15 cellular contexts compared by ENCODE assay signal in the genomic region with DNA sequence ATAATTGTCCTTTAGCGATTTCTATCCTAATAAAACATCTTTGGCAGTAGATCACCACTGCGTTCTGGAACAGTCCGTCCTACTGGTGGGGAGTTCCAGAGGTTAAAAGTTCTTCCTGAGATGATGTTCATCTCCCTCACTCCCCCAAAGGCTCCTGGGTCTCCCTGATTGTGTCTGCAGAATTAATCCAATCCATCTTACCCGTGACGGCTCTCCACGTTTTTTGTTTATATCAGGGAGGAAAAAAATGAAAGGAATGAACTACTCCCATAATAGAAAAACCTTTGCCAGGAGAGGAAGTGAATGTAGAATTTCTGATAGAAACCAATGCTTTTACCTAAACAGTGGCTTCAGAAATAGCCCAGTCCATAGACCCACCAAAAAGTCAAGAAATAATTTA.
DNase-seq lines count a peak whose midpoint lies in the region; ATAC-seq and TF ChIP-seq lines count a peak whose summit lies in the region.
"Had no signal": no experiment of that assay in that cellular context is flagged by ENCODE, and none has a peak within 500 bp of the region (broad histone marks: within the 10 kb centered on the region; RNA-seq: fewer than 3 reads in every experiment).

No MANE protein-coding gene starts in this region.

- H3K79me2 ChIP-seq in fibroblast of lung (ENCODE audit: control insufficient read depth, insufficient read depth, low read length), result no peaks in the 10 kb centered on the region

- H3K4me1 ChIP-seq in SJSA1 (replicated peaks), result peaks cover 36% of the 10 kb centered on the region
- H3K4me1 ChIP-seq in fibroblast of lung (ENCODE audit: control insufficient read depth, extremely low read depth, insufficient read depth, low read length), result no peaks in the 10 kb centered on the region

- no peak overlapping the region for H3K9ac ChIP-seq in fibroblast of lung (ENCODE audit: insufficient read depth, low read length)
- H3K9ac ChIP-seq: BLaER1 treated with 17β-estradiol and CSF1 and Interleukin-3, amounts not matched to agents 10 nM and 100 nM; GM23248 had no signal

- H3K27ac ChIP-seq in SJSA1, result peak overlapping the region; percentile 62
- H3K27ac ChIP-seq in fibroblast of lung (ENCODE audit: insufficient read depth, low read length), result no peak overlapping the region
- H3K27ac ChIP-seq: 22Rv1; BLaER1 treated with 17β-estradiol and CSF1 and Interleukin-3, amounts not matched to agents 10 nM and 100 nM; GM23248 had no signal

- peak; percentile 45 for ATAC-seq in sciatic nerve
- ATAC-seq: GM12878, HepG2 had no signal

- H4K20me1 ChIP-seq in fibroblast of lung (ENCODE audit: control insufficient read depth, extremely low read depth, insufficient read depth, low read length), result no peaks in the 10 kb centered on the region

- peak; percentile 48 for DNase-seq in EH (ENCODE audit: low read depth)
- DNase-seq in SJSA1 (ENCODE audit: low read depth in 1 of 2, low spot score in 2 of 2), result peak in 1 of 2 experiments; percentile 60
- peak in 1 of 2 donors; percentile 46 for DNase-seq in fibroblast of lung (ENCODE audit: low read depth in 2 of 2)
- no peak for DNase-seq in sciatic nerve (ENCODE audit: low spot score)
- no peak for DNase-seq in ACHN
- DNase-seq in H7, result no peak
- no peak for DNase-seq in NCI-H446 (lab: John Stamatoyannopoulos, UW)
- DNase-seq: CD4-positive, CD25-positive, alpha-beta regulatory T cell; DMS53; H9 had no signal

- H3K36me3 ChIP-seq in SJSA1 (no peaks in the 10 kb centered on the region), fibroblast of lung (ENCODE audit: control insufficient read depth, insufficient read depth, low read length) (no peaks in the 10 kb centered on the region), H7 (replicated peaks; ENCODE audit: control insufficient read depth, insufficient read depth, low read length) (no peaks in the 10 kb centered on the region)

- intact Hi-C loops in sciatic nerve (cut with DNase I), result no loop called here

- no peak overlapping the region for H2AFZ ChIP-seq in fibroblast of lung (ENCODE audit: low read length)
- H2AFZ ChIP-seq: GM23248 had no signal

- in situ Hi-C loops in ACHN (cut with HindIII; ENCODE audit: low pct_ligation_motif_present, low pct_unique_long_range_greater_than_20kb, low sequenced_read_pairs), result no loop called here

- H3K9me3 ChIP-seq in SJSA1 (replicated peaks) (no peaks in the 10 kb centered on the region), fibroblast of lung (ENCODE audit: control insufficient read depth, insufficient read depth, low read depth, low read length) (no peaks in the 10 kb centered on the region)
- H3K9me3 ChIP-seq: BLaER1 treated with 17β-estradiol and CSF1 and Interleukin-3, amounts not matched to agents 10 nM and 100 nM had no signal

- H3K4me2 ChIP-seq in fibroblast of lung (ENCODE audit: extremely low read depth, insufficient read depth, low read length), result peak overlapping the region; percentile 50
- H3K4me2 ChIP-seq: BLaER1 treated with 17β-estradiol and CSF1 and Interleukin-3, amounts not matched to agents 10 nM and 100 nM had no signal

- no peak for TF ChIP-seq CTCF in fibroblast of lung (conservative IDR thresholded peaks at IDR 0.05 in 1 of 2, IDR thresholded peaks at IDR 0.05 in 1 of 2; ENCODE audit: low read depth in 1 of 2, low read length in 2 of 2)

- H3K27me3 ChIP-seq in SJSA1 (replicated peaks), result no peaks in the 10 kb centered on the region
- H3K27me3 ChIP-seq in fibroblast of lung (ENCODE audit: control insufficient read depth, insufficient read depth, low read length), result no peaks in the 10 kb centered on the region
- no peaks in the 10 kb centered on the region for H3K27me3 ChIP-seq in H7 (ENCODE audit: control insufficient read depth, insufficient read depth, low read length)
- H3K27me3 ChIP-seq: BLaER1 treated with 17β-estradiol and CSF1 and Interleukin-3, amounts not matched to agents 10 nM and 100 nM had no signal

- H3K4me3 ChIP-seq in SJSA1 (no peak overlapping the region), fibroblast of lung (replicated peaks in 1 of 4; ENCODE audit: control extremely low read depth in 1 of 4, insufficient read depth in 1 of 4, low read depth in 3 of 4, low read length in 4 of 4) (no peak overlapping the region), H7 (ENCODE audit: insufficient read depth, low read depth, low read length) (no peak overlapping the region)
- H3K4me3 ChIP-seq: BLaER1 treated with 17β-estradiol and CSF1 and Interleukin-3, amounts not matched to agents 10 nM and 100 nM; GM12878; GM23248 had no signal
